ENCODE assay signal across 1 cellular context in the genomic region with DNA sequence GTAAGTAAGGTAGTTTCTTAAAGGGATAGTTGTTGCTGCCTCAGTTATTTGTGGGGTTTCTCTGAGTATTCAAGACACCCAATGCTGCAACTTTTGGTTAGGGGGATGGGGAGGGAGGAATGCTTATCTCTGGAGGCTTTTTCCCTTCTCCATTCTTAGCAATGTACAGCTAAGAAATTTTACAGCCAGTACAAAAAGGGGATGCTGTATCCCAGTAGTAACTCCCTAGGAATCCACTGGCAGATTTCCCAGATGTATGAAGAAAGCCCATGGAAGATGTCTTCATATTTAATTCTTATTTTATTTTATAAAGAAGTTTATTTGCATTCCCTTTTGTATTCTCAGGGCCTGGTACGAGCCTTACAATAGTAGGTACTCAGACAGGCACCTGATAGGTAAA.
TF ChIP-seq lines count a peak whose summit lies in the region.

No MANE protein-coding gene starts in this region.

TF ChIP-seq in WTC11, 78 proteins besides CTCF, POLR2A, EP300 and RAD21 (continued from another document):
- TF ChIP-seq, protein P1, sequence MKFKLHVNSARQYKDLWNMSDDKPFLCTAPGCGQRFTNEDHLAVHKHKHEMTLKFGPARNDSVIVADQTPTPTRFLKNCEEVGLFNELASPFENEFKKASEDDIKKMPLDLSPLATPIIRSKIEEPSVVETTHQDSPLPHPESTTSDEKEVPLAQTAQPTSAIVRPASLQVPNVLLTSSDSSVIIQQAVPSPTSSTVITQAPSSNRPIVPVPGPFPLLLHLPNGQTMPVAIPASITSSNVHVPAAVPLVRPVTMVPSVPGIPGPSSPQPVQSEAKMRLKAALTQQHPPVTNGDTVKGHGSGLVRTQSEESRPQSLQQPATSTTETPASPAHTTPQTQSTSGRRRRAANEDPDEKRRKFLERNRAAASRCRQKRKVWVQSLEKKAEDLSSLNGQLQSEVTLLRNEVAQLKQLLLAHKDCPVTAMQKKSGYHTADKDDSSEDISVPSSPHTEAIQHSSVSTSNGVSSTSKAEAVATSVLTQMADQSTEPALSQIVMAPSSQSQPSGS (CRISPR knock-in tag; IDR thresholded peaks at IDR 0.05; ENCODE audit: borderline replicate concordance, low read depth) = no peak
- TF ChIP-seq, protein P2, sequence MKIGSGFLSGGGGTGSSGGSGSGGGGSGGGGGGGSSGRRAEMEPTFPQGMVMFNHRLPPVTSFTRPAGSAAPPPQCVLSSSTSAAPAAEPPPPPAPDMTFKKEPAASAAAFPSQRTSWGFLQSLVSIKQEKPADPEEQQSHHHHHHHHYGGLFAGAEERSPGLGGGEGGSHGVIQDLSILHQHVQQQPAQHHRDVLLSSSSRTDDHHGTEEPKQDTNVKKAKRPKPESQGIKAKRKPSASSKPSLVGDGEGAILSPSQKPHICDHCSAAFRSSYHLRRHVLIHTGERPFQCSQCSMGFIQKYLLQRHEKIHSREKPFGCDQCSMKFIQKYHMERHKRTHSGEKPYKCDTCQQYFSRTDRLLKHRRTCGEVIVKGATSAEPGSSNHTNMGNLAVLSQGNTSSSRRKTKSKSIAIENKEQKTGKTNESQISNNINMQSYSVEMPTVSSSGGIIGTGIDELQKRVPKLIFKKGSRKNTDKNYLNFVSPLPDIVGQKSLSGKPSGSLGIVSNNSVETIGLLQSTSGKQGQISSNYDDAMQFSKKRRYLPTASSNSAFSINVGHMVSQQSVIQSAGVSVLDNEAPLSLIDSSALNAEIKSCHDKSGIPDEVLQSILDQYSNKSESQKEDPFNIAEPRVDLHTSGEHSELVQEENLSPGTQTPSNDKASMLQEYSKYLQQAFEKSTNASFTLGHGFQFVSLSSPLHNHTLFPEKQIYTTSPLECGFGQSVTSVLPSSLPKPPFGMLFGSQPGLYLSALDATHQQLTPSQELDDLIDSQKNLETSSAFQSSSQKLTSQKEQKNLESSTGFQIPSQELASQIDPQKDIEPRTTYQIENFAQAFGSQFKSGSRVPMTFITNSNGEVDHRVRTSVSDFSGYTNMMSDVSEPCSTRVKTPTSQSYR (CRISPR knock-in tag; IDR thresholded peaks at IDR 0.05) = no peak
- TF ChIP-seq KAT7 (CRISPR knock-in tag; IDR thresholded peaks at IDR 0.05; ENCODE audit: borderline replicate concordance) = no peak
- TF ChIP-seq, protein P3, sequence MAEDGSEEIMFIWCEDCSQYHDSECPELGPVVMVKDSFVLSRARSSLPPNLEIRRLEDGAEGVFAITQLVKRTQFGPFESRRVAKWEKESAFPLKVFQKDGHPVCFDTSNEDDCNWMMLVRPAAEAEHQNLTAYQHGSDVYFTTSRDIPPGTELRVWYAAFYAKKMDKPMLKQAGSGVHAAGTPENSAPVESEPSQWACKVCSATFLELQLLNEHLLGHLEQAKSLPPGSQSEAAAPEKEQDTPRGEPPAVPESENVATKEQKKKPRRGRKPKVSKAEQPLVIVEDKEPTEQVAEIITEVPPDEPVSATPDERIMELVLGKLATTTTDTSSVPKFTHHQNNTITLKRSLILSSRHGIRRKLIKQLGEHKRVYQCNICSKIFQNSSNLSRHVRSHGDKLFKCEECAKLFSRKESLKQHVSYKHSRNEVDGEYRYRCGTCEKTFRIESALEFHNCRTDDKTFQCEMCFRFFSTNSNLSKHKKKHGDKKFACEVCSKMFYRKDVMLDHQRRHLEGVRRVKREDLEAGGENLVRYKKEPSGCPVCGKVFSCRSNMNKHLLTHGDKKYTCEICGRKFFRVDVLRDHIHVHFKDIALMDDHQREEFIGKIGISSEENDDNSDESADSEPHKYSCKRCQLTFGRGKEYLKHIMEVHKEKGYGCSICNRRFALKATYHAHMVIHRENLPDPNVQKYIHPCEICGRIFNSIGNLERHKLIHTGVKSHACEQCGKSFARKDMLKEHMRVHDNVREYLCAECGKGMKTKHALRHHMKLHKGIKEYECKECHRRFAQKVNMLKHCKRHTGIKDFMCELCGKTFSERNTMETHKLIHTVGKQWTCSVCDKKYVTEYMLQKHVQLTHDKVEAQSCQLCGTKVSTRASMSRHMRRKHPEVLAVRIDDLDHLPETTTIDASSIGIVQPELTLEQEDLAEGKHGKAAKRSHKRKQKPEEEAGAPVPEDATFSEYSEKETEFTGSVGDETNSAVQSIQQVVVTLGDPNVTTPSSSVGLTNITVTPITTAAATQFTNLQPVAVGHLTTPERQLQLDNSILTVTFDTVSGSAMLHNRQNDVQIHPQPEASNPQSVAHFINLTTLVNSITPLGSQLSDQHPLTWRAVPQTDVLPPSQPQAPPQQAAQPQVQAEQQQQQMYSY (CRISPR knock-in tag; IDR thresholded peaks at IDR 0.05) = no peak
- no peak for TF ChIP-seq OVOL2 (CRISPR knock-in tag; IDR thresholded peaks at IDR 0.05; ENCODE audit: borderline replicate concordance)
- no peak for TF ChIP-seq NFE2L1 (CRISPR knock-in tag; IDR thresholded peaks at IDR 0.05)
